20 cellular contexts compared by ENCODE assay signal in genomic region chr9:112863781-112864180, GRCh38. TPM values are rescaled to one million over a fixed set of nuclear protein-coding genes. Genes with fewer than 3 reads are reported as not detected.
DNase-seq lines count a peak whose midpoint lies in the region; ATAC-seq, FAIRE-seq and TF ChIP-seq lines count a peak whose summit lies in the region.
"Had no signal": no experiment of that assay in that cellular context is flagged by ENCODE, and none has a peak within 500 bp of the region (broad histone marks: within the 10 kb centered on the region; RNA-seq: fewer than 3 reads in every experiment).

No MANE protein-coding gene starts in this region.

- BruUV-seq in GM12878 (replicated peaks; lab: Mats Ljungman, UMichigan) (no TSS peak), A673 (replicated peaks; lab: Mats Ljungman, UMichigan) (no TSS peak)

- peak overlapping the region; percentile 56 for H3K4me2 ChIP-seq in GM12878 (ENCODE audit: control insufficient read depth, insufficient read depth)

- RAD21 ChIA-PET in GM12878 (lab: Charles Lee; ENCODE audit: unreplicated experiment) = no interaction called here

- DNase-seq in left ventricle myocardium inferior = no peak
- no peak for DNase-seq in right atrium auricular region (ENCODE audit: low spot score)
- no peak for DNase-seq in GM12878 (ENCODE audit: low read depth, low spot score)
- no peak for DNase-seq in upper lobe of right lung
- no peak for DNase-seq in A673 (ENCODE audit: low spot score)
- DNase-seq in NCI-H128 (lab: John Stamatoyannopoulos, UW; ENCODE audit: unreplicated experiment) = no peak
- DNase-seq: activated CD4-positive, alpha-beta T cell treated with anti-CD3 and anti-CD28 coated beads, Interleukin-2, amount 50 U/mL, for 1 hour; activated T-cell treated with anti-CD3 and anti-CD28 coated beads, Interleukin-2, amount 50 U/mL, for 4 hours; HFFc6; NCI-H146; ovary; Peyer's patch; right lobe of liver; stomach had no signal

- H3K27me3 ChIP-seq in left ventricle myocardium inferior (ENCODE audit: low read depth) (no peaks in the 10 kb centered on the region), right atrium auricular region (no peaks in the 10 kb centered on the region), GM12878 (replicated peaks in 1 of 2; ENCODE audit: control insufficient read depth in 2 of 2, insufficient read depth in 2 of 2, low read length in 1 of 2) (no peaks in the 10 kb centered on the region; a peak in 1 of 4 replicates), upper lobe of right lung (no peaks in the 10 kb centered on the region), A673 (replicated peaks; ENCODE audit: insufficient read depth, low read depth, low read length, poor library complexity) (no peaks in the 10 kb centered on the region)
- H3K27me3 ChIP-seq: ovary, Peyer's patch, right lobe of liver, stomach had no signal

- H3K4me1 ChIP-seq in left ventricle myocardium inferior (peaks cover 19% of the 10 kb centered on the region), right atrium auricular region (peaks cover 0 to 14% of the 10 kb centered on the region in 2 donors), GM12878 (ENCODE audit: control insufficient read depth, insufficient read depth, low read length) (peaks cover 43% of the 10 kb centered on the region), upper lobe of right lung (peaks cover 51% of the 10 kb centered on the region), A673 (ENCODE audit: insufficient read depth, low read length, poor library complexity, severe bottlenecking) (no peaks in the 10 kb centered on the region)
- H3K4me1 ChIP-seq: Peyer's patch had no signal

- SMC1A ChIA-PET in GM12878 (lab: Charles Lee; ENCODE audit: uncharacterized antibody, unreplicated experiment) = no interaction called here

- H3K36me3 ChIP-seq in left ventricle myocardium inferior = peaks cover 16% of the 10 kb centered on the region
- H3K36me3 ChIP-seq in right atrium auricular region = peaks cover 7% of the 10 kb centered on the region
- H3K36me3 ChIP-seq in GM12878 (ENCODE audit: control insufficient read depth in 2 of 2, insufficient read depth in 2 of 2, low read length in 1 of 2) = no peaks in the 10 kb centered on the region
- H3K36me3 ChIP-seq in upper lobe of right lung = peaks cover 8% of the 10 kb centered on the region
- no peaks in the 10 kb centered on the region for H3K36me3 ChIP-seq in A673 (ENCODE audit: insufficient read depth, low read length, poor library complexity, severe bottlenecking)
- H3K36me3 ChIP-seq: ovary, right lobe of liver had no signal

- H2AFZ ChIP-seq in GM12878 (ENCODE audit: control insufficient read depth, low read depth, low read length) = no peak overlapping the region

- no peaks in the 10 kb centered on the region for H3K79me2 ChIP-seq in GM12878 (ENCODE audit: control insufficient read depth, insufficient read depth, low read length)

- TF ChIP-seq POLR2A in GM12878 (IDR thresholded peaks at IDR 0.05; ENCODE audit: low read depth, low read length) = no peak

- TF ChIP-seq EP300 in GM12878 (IDR thresholded peaks at IDR 0.05; ENCODE audit: borderline replicate concordance in 1 of 2, control insufficient read depth in 1 of 2, low read depth in 2 of 2, low read length in 2 of 2) = no peak

- in situ Hi-C loops in GM12878 (cut with MboI) = no loop called here

- ATAC-seq in HG02610 (IDR thresholded peaks at IDR 0.05; ENCODE audit: unreplicated experiment) (peak; percentile 55), GM12878 (peak; percentile 27; the same call in 1 of the 3 replicates), upper lobe of right lung (no peak), HG03571 (IDR thresholded peaks at IDR 0.05; ENCODE audit: unreplicated experiment) (no peak)
- ATAC-seq: activated T-cell treated with anti-CD3 and anti-CD28 coated beads, Interleukin-2, amount 50 U/mL, for 4 hours; esophagus mucosa had no signal

- no peak overlapping the region for H3K9ac ChIP-seq in GM12878 (ENCODE audit: control insufficient read depth, insufficient read depth, low read length)

- H3K27ac ChIP-seq in left ventricle myocardium inferior (replicated peaks) = peak overlapping the region; percentile 27
- peak overlapping the region in 1 of 2 donors; percentile 72 for H3K27ac ChIP-seq in right atrium auricular region
- H3K27ac ChIP-seq in GM12878 (ENCODE audit: control insufficient read depth, insufficient read depth) = no peak overlapping the region; the same call in 1 of the 2 replicates
- peak overlapping the region; percentile 82 for H3K27ac ChIP-seq in upper lobe of right lung
- no peak overlapping the region for H3K27ac ChIP-seq in A673 (ENCODE audit: low read depth, low read length, poor library complexity, severe bottlenecking)
- H3K27ac ChIP-seq: ovary, right lobe of liver had no signal

- H3K9me3 ChIP-seq in left ventricle myocardium inferior (replicated peaks) = no peaks in the 10 kb centered on the region
- H3K9me3 ChIP-seq in right atrium auricular region = no peaks in the 10 kb centered on the region
- no peaks in the 10 kb centered on the region for H3K9me3 ChIP-seq in GM12878 (replicated peaks; ENCODE audit: control insufficient read depth, insufficient read depth, low read length)
- H3K9me3 ChIP-seq in upper lobe of right lung = no peaks in the 10 kb centered on the region
- no peaks in the 10 kb centered on the region for H3K9me3 ChIP-seq in A673 (ENCODE audit: low read depth, low read length, poor library complexity, severe bottlenecking)
- H3K9me3 ChIP-seq: ovary, Peyer's patch, right lobe of liver, stomach had no signal

- FAIRE-seq in GM12878 (lab: Jason Lieb, UNC) = no peak
- FAIRE-seq: TTC549 had no signal

- TF ChIP-seq CTCF in left ventricle myocardium inferior (IDR thresholded peaks at IDR 0.05; ENCODE audit: borderline replicate concordance) (no peak), right atrium auricular region (IDR thresholded peaks at IDR 0.05) (no peak), GM12878 (IDR thresholded peaks at IDR 0.05 in 2 of 3, conservative IDR thresholded peaks at IDR 0.05 in 1 of 3; ENCODE audit: control insufficient read depth in 2 of 3, extremely low read depth in 1 of 3, insufficient read depth in 1 of 3, low read depth in 3 of 3, low read length in 3 of 3) (no peak), upper lobe of right lung (IDR thresholded peaks at IDR 0.05) (no peak), A673 (conservative IDR thresholded peaks at IDR 0.05; ENCODE audit: low read depth, low read length) (no peak)

- POLR2A ChIA-PET in GM12878 (lab: Charles Lee) (no interaction called here), A673 (lab: Charles Lee; ENCODE audit: low non-redundant PET) (no interaction called here)

- no peak for TF ChIP-seq RAD21 in GM12878 (IDR thresholded peaks at IDR 0.05; ENCODE audit: insufficient read depth, low read depth, low read length)

- 25% methylated on average over 2 of the region's 2 CpGs for WGBS in GM12878 (ENCODE audit: insufficient coverage, insufficient replicate concordance, low lambda C conversion rate, missing lambda C conversion rate)

- H3K4me3 ChIP-seq in left ventricle myocardium inferior (no peak overlapping the region), right atrium auricular region (no peak overlapping the region), GM12878 (peak overlapping the region; percentile 5; the same call in 1 of the 2 replicates), upper lobe of right lung (no peak overlapping the region), A673 (ENCODE audit: low read depth, low read length, poor library complexity, severe bottlenecking) (no peak overlapping the region)
- H3K4me3 ChIP-seq: ovary, Peyer's patch, right lobe of liver, stomach had no signal

- intact Hi-C loops in left ventricle myocardium inferior (cut with micrococcal nuclease) = no loop called here
- intact Hi-C loops in GM12878 (cut with micrococcal nuclease; ENCODE audit: unreplicated experiment) = no loop called here
- intact Hi-C loops in upper lobe of right lung (cut with DNase I) = no loop called here
- intact Hi-C loops in A673 (cut with micrococcal nuclease; ENCODE audit: unreplicated experiment) = no loop called here

- CTCF ChIA-PET in GM12878 (lab: Yijun Ruan, JAX) (interaction anchor here (2.3 kb wide), 1 partner anchor 39 kb away, joined by 10 read pairs; no protein-coding TSS in a partner anchor), A673 (lab: Charles Lee) (no interaction called here)

- H4K20me1 ChIP-seq in GM12878 (ENCODE audit: control insufficient read depth, insufficient read depth) = no peaks in the 10 kb centered on the region; the same call in 1 of the 2 replicates

TF ChIP-seq in GM12878, 131 proteins besides CTCF, POLR2A, EP300 and RAD21 (continues in another document):
- no peak for TF ChIP-seq USF1 (IDR thresholded peaks at IDR 0.05; ENCODE audit: borderline replicate concordance, extremely low read length, insufficient read depth, low read depth, low read length)
- no peak for TF ChIP-seq KDM1A (IDR thresholded peaks at IDR 0.05; ENCODE audit: borderline replicate concordance)

RNA-seq across cellular contexts. Expression of gene SLC46A2, which starts 26.9 kb away (rescaled TPM):
- total RNA-seq in left ventricle myocardium inferior (not detected), right atrium auricular region (under 1 TPM in 1 of 2 donors, not detected in 1; 0.43 TPM), GM12878 (2014; rRNA removed) (not detected in 2 replicates), GM12878 (2014; rRNA removed; fragmentation: Illumina TruSeq; extraction: Trizol) (not detected in 2 replicates), GM12878 (2021) (not detected in 2 replicates), upper lobe of right lung (17.0 TPM), A673 (2021) (not detected in 2 replicates)
- total RNA-seq in GM12878 (2013; cell fraction: nucleolus; rRNA removed) = not detected in 2 replicates
- not detected for polyA plus RNA-seq in GM12878 (2011; ENCODE audit: low read depth)
- polyA plus RNA-seq in GM12878 (2011; rRNA removed) (not detected in 2 replicates), GM12878 (2014; fragmentation: Illumina TruSeq; extraction: Trizol) (not detected in 2 replicates), GM12878 (2014; fragmentation: Nextera tagmentation; extraction: Ambion mirVana) (not detected), GM12878 (2014; rRNA removed) (not detected in 2 replicates), GM12878 (2016; fragmentation: Nextera tagmentation; extraction: Ambion mirVana) (not detected)
- polyA plus RNA-seq in GM12878 (2011; cell fraction: cytosol; rRNA removed) = not detected in 2 replicates
- not detected in 2 replicates for polyA plus RNA-seq in GM12878 (2011; cell fraction: nucleus; rRNA removed)
- not detected in 2 replicates for polyA plus RNA-seq in GM12878 (2012)
- not detected in 2 replicates for polyA minus RNA-seq in GM12878 (2011; rRNA and poly(A)+ RNA removed)
- polyA minus RNA-seq in GM12878 (2011; cell fraction: cytosol; rRNA and poly(A)+ RNA removed) = not detected in 2 replicates
- not detected in 2 replicates for polyA minus RNA-seq in GM12878 (2011; cell fraction: nucleus; rRNA and poly(A)+ RNA removed)
- total RNA-seq: activated T-cell treated with anti-CD3 and anti-CD28 coated beads, Interleukin-2, amount 50 U/mL, for 4 hours; Daoy; HFFc6; left lobe of liver; Peyer's patch; stomach had no signal

Comparison
In these comparisons a context has a peak if more than half of its experiments do, and no peak if none do; other contexts are left out.
1. H3K27ac ChIP-seq: peak in left ventricle myocardium inferior (single experiment) and upper lobe of right lung (single experiment); none in GM12878 (single experiment) and A673 (single experiment).
2. ATAC-seq: peak in HG02610 (single experiment) and GM12878 (single experiment); none in upper lobe of right lung (single experiment) and HG03571 (single experiment).
3. RNA of gene SLC46A2, which starts 26.9 kb away (total RNA-seq): 17.0 TPM in upper lobe of right lung (single experiment); 0.43 TPM in right atrium auricular region, not detected in left ventricle myocardium inferior (single experiment), not detected in GM12878 and not detected in A673; every median in the first group is over 10 times any median in the second.